7 cellular contexts compared by ENCODE assay signal in the genomic region with DNA sequence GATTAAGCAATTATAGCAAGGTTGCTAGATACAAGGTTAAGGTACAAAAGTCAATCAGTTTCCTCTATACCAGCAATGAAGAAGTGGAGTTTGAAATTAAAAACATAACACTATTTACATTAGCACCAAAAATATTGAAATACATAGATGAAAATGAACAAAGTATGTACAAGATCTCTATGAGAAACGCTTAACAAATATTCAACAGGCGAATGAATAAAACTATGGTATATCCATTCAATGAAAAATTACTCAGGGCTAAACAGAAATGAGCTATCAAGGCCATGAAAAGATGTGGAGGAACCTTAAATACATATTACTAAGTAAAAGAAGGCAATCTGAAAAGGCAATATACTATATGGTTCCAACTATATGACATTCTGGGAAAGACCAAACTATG.
"Had no signal": no experiment of that assay in that cellular context is flagged by ENCODE, and none has a peak within 500 bp of the region (broad histone marks: within the 10 kb centered on the region; RNA-seq: fewer than 3 reads in every experiment).

No MANE protein-coding gene starts in this region.

- DNase-seq: IMR-90, KBM-7, KG1 had no signal

- H3K27ac ChIP-seq: HL-60 had no signal

- ATAC-seq: HepG2, K562 had no signal

- H3K9me3 Mint-ChIP-seq: IgD-negative memory B cell had no signal

- H3K27ac Mint-ChIP-seq: IgD-negative memory B cell had no signal

- H3K27me3 Mint-ChIP-seq: IgD-negative memory B cell had no signal

- H3K36me3 Mint-ChIP-seq: IgD-negative memory B cell had no signal

- H3K4me3 Mint-ChIP-seq: IgD-negative memory B cell had no signal

- H3K4me3 ChIP-seq: K562 had no signal
